In the genomic region with DNA sequence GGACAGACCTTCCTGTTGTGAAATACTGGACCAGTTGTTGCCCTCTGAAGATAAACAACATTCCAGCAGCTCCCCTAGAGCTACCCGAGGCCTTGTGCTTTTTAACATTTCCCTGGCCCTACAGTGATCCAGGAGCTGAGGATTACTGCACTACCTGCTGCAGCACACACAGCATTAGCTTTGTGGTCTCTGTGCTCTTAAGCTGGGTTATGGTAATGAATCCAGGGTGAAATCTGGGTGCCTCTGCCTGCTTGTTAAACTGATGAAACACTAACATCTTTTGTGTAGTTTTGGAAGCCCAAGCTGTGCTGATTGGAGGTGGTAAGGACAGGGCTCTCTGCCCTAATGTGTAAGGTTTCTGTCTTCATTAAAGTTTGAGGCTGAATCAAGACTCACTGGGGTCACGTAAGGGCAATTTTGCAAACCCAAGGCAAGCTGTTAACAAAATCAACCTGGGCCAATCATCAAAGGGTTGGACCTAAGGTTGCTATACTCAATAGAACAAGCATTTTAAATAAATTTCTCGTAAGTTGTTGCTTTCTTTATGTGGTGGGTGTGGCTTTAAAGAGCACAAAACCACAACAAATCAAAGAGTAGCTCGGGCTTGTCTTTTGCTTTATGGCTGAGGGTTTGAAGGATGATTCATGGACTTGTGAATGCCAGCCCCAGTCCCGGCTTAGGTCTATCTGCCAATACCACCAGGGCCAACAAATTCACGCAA, we compare ENCODE assay signal across 8 cellular contexts.
A peak's percentile ranks its signal among the peaks of the same experiment; 100 is the strongest.
DNase-seq lines count a peak whose midpoint lies in the region; ATAC-seq and TF ChIP-seq lines count a peak whose summit lies in the region.

No MANE protein-coding gene starts in this region.

- H3K27me3 ChIP-seq in HUES64 (ENCODE audit: insufficient read depth, low read length) (no peaks in the 10 kb centered on the region), fibroblast of lung (ENCODE audit: control insufficient read depth, insufficient read depth, low read length) (no peaks in the 10 kb centered on the region), smooth muscle cell (ENCODE audit: low read depth) (no peaks in the 10 kb centered on the region)

- DNase-seq in activated CD4-positive, alpha-beta T cell treated with anti-CD3 and anti-CD28 coated beads for 1 hour, result peak; percentile 16
- DNase-seq in fibroblast of lung (ENCODE audit: low read depth in 2 of 2) (peak; percentile 54 to 84), smooth muscle cell (lab: John Stamatoyannopoulos, UW; ENCODE audit: unreplicated experiment) (no peak), cortex of kidney (lab: John Stamatoyannopoulos, UW) (no peak), SK-N-DZ (ENCODE audit: low spot score) (no peak)

- H3K4me2 ChIP-seq in fibroblast of lung (ENCODE audit: extremely low read depth, insufficient read depth, low read length) (peak overlapping the region; percentile 45), smooth muscle cell (peak overlapping the region; percentile 76)

- TF ChIP-seq CTCF in fibroblast of lung (conservative IDR thresholded peaks at IDR 0.05 in 1 of 2, IDR thresholded peaks at IDR 0.05 in 1 of 2; ENCODE audit: low read depth in 1 of 2, low read length in 2 of 2) (no peak), smooth muscle cell (IDR thresholded peaks at IDR 0.05; ENCODE audit: borderline replicate concordance, insufficient read depth, poor library complexity, severe bottlenecking) (no peak)

- 75% methylated on average over 5 of the region's 6 CpGs for WGBS in HUES64
- 12% methylated on average over 6 of the region's 6 CpGs for WGBS in smooth muscle cell (ENCODE audit: low lambda C conversion rate)

- H3K4me3 ChIP-seq in HUES64 (ENCODE audit: low read length) (no peak overlapping the region), fibroblast of lung (replicated peaks in 1 of 4; ENCODE audit: control extremely low read depth in 1 of 4, insufficient read depth in 1 of 4, low read depth in 3 of 4, low read length in 4 of 4) (no peak overlapping the region), smooth muscle cell (no peak overlapping the region)

- ATAC-seq in HG03108 (IDR thresholded peaks at IDR 0.05; ENCODE audit: unreplicated experiment), result no peak
- ATAC-seq in GM18517 (IDR thresholded peaks at IDR 0.05; ENCODE audit: unreplicated experiment), result no peak

- peaks cover 16% of the 10 kb centered on the region for H3K4me1 ChIP-seq in HUES64 (ENCODE audit: insufficient read depth, low read length)
- peaks cover 2% of the 10 kb centered on the region for H3K4me1 ChIP-seq in fibroblast of lung (ENCODE audit: control insufficient read depth, extremely low read depth, insufficient read depth, low read length)
- H3K4me1 ChIP-seq in smooth muscle cell (ENCODE audit: low read depth), result peaks cover 16% of the 10 kb centered on the region

- H3K36me3 ChIP-seq in HUES64 (ENCODE audit: insufficient read depth, low read length) (no peaks in the 10 kb centered on the region), fibroblast of lung (ENCODE audit: control insufficient read depth, insufficient read depth, low read length) (no peaks in the 10 kb centered on the region), smooth muscle cell (ENCODE audit: low read depth) (no peaks in the 10 kb centered on the region)

- H3K9ac ChIP-seq in HUES64 (ENCODE audit: low read depth, low read length), result no peak overlapping the region
- no peak overlapping the region for H3K9ac ChIP-seq in fibroblast of lung (ENCODE audit: insufficient read depth, low read length)
- peak overlapping the region; percentile 58 for H3K9ac ChIP-seq in smooth muscle cell (ENCODE audit: low read depth)

- no peaks in the 10 kb centered on the region for H3K9me3 ChIP-seq in HUES64 (ENCODE audit: insufficient read depth, low read depth, low read length)
- H3K9me3 ChIP-seq in fibroblast of lung (ENCODE audit: control insufficient read depth, insufficient read depth, low read depth, low read length), result no peaks in the 10 kb centered on the region
- H3K9me3 ChIP-seq in smooth muscle cell (replicated peaks; ENCODE audit: low read depth), result no peaks in the 10 kb centered on the region

- peaks cover 8% of the 10 kb centered on the region for H3F3A ChIP-seq in smooth muscle cell (ENCODE audit: low read depth)

- no peaks in the 10 kb centered on the region for H4K20me1 ChIP-seq in fibroblast of lung (ENCODE audit: control insufficient read depth, extremely low read depth, insufficient read depth, low read length)
- H4K20me1 ChIP-seq in smooth muscle cell (ENCODE audit: low read depth), result no peaks in the 10 kb centered on the region

- H3K27ac ChIP-seq in HUES64 (ENCODE audit: low read depth, low read length), result peak overlapping the region; percentile 42
- no peak overlapping the region for H3K27ac ChIP-seq in fibroblast of lung (ENCODE audit: insufficient read depth, low read length)
- H3K27ac ChIP-seq in smooth muscle cell (ENCODE audit: low read depth), result peak overlapping the region; percentile 82

- H3K79me2 ChIP-seq in fibroblast of lung (ENCODE audit: control insufficient read depth, insufficient read depth, low read length) (no peaks in the 10 kb centered on the region), smooth muscle cell (ENCODE audit: low read depth) (no peaks in the 10 kb centered on the region)

- H2AFZ ChIP-seq in fibroblast of lung (ENCODE audit: low read length) (peak overlapping the region; percentile 31), smooth muscle cell (ENCODE audit: low read depth) (peak overlapping the region; percentile 26)

Comparison
In these comparisons a context has a peak if more than half of its experiments do, and no peak if none do; other contexts are left out.
1. DNase-seq: peak in activated CD4-positive, alpha-beta T cell treated with anti-CD3 and anti-CD28 coated beads for 1 hour (single experiment) and fibroblast of lung (2 of 2); none in smooth muscle cell (single experiment), cortex of kidney (single experiment) and SK-N-DZ (single experiment).